Comparison of ENCODE assay signal across 8 cellular contexts in genomic region chr2:101205521-101205998, GRCh38. TPM values are rescaled to one million over a fixed set of nuclear protein-coding genes. Genes with fewer than 3 reads are reported as not detected.
DNase-seq lines count a peak whose midpoint lies in the region; ATAC-seq and TF ChIP-seq lines count a peak whose summit lies in the region.

No MANE protein-coding gene starts in this region.

- no peaks in the 10 kb centered on the region for H3K27me3 Mint-ChIP-seq in activated CD4-positive, alpha-beta memory T cell treated with anti-CD3 and anti-CD28 coated beads for 36 hours
- no peaks in the 10 kb centered on the region for H3K27me3 Mint-ChIP-seq in endodermal cell (ENCODE audit: insufficient read depth)

- CTCF ChIA-PET in activated CD4-positive, alpha-beta memory T cell treated with anti-CD3 and anti-CD28 coated beads for 36 hours (lab: Charles Lee): interaction anchor here (0.6 to 3.4 kb wide), 22 partner anchors 10 to 612 kb away, joined by 3 to 27 read pairs (median 4); partner anchors contain the start of genes CNOT11 and TBC1D8

- peak; percentile 76 for DNase-seq in COLO829 (ENCODE audit: low spot score)
- DNase-seq in NCI-H748 treated with DMSO at 0.1 percent for 48 hours (lab: John Stamatoyannopoulos, UW): peak; percentile 16
- DNase-seq in activated CD4-positive, alpha-beta memory T cell treated with anti-CD3 and anti-CD28 coated beads for 36 hours: peak; percentile 64
- peak; percentile 73 for DNase-seq in endodermal cell
- DNase-seq in midbrain (lab: John Stamatoyannopoulos, UW): peak; percentile 62
- peak; percentile 61 for DNase-seq in stomach

- peaks cover 7% of the 10 kb centered on the region for H3K9me3 Mint-ChIP-seq in activated CD4-positive, alpha-beta memory T cell treated with anti-CD3 and anti-CD28 coated beads for 36 hours
- peaks cover 9% of the 10 kb centered on the region for H3K9me3 Mint-ChIP-seq in endodermal cell

- no peak for TF ChIP-seq POLR2A in stomach (IDR thresholded peaks at IDR 0.05)

- ATAC-seq in HG03378 (IDR thresholded peaks at IDR 0.05; ENCODE audit: unreplicated experiment): peak; percentile 53
- ATAC-seq in GM21619 (IDR thresholded peaks at IDR 0.05; ENCODE audit: unreplicated experiment): no peak

- H3K4me3 ChIP-seq in endodermal cell (ENCODE audit: low read length) (no peak overlapping the region), stomach (peak overlapping the region in 3 of 4 donors; percentile 12 to 23 (median 13))

- 29 to 66% methylated on average over 4 to 10 of the region's 10 CpGs for WGBS in endodermal cell (ENCODE audit: insufficient coverage in 1 of 2, insufficient read length in 1 of 2), 2 experiments
- 26 to 37% (median 28%) methylated on average over 10 of the region's 10 CpGs for WGBS in stomach, 5 donors

- H3K36me3 Mint-ChIP-seq in activated CD4-positive, alpha-beta memory T cell treated with anti-CD3 and anti-CD28 coated beads for 36 hours: no peaks in the 10 kb centered on the region
- H3K36me3 Mint-ChIP-seq in endodermal cell (ENCODE audit: low read depth): no peaks in the 10 kb centered on the region

- intact Hi-C loops in activated CD4-positive, alpha-beta memory T cell treated with anti-CD3 and anti-CD28 coated beads for 36 hours (cut with micrococcal nuclease): loop anchor here (1.0 to 2.0 kb wide), 3 partner anchors 53 to 193 kb away; no protein-coding TSS in a partner anchor
- intact Hi-C loops in stomach (cut with DNase I; ENCODE audit: low total_unique reads): no loop called here

- TF ChIP-seq CTCF in endodermal cell (conservative IDR thresholded peaks at IDR 0.05): peak; percentile 73
- TF ChIP-seq CTCF in stomach (IDR thresholded peaks at IDR 0.05): peak in 4 of 7 experiments; percentile 7 to 48 (median 40)

- H3K36me3 ChIP-seq in endodermal cell (ENCODE audit: control insufficient read depth, insufficient read depth, low read length) (no peaks in the 10 kb centered on the region), stomach (no peaks in the 10 kb centered on the region)

- no peak for TF ChIP-seq EP300 in stomach (IDR thresholded peaks at IDR 0.05)

- peak overlapping the region; percentile 20 for H3K4me3 Mint-ChIP-seq in activated CD4-positive, alpha-beta memory T cell treated with anti-CD3 and anti-CD28 coated beads for 36 hours
- H3K4me3 Mint-ChIP-seq in endodermal cell: no peak overlapping the region

- no peak overlapping the region for H3K27ac ChIP-seq in endodermal cell (ENCODE audit: low read depth, low read length)
- H3K27ac ChIP-seq in stomach: peak overlapping the region in 2 of 5 donors; percentile 7 to 21

- no peak overlapping the region for H3K27ac Mint-ChIP-seq in activated CD4-positive, alpha-beta memory T cell treated with anti-CD3 and anti-CD28 coated beads for 36 hours
- no peak overlapping the region for H3K27ac Mint-ChIP-seq in endodermal cell

- H3K9me3 ChIP-seq in endodermal cell (ENCODE audit: control insufficient read depth, low read length) (no peaks in the 10 kb centered on the region), stomach (no peaks in the 10 kb centered on the region)

- H3K27me3 ChIP-seq in endodermal cell (ENCODE audit: control insufficient read depth, insufficient read depth, low read length, poor library complexity, severe bottlenecking): no peaks in the 10 kb centered on the region
- no peaks in the 10 kb centered on the region for H3K27me3 ChIP-seq in stomach

- H3K9ac ChIP-seq in endodermal cell (ENCODE audit: extremely low read depth, low read length, poor library complexity, severe bottlenecking): no peak overlapping the region

- H3K4me1 ChIP-seq in endodermal cell (ENCODE audit: control insufficient read depth, insufficient read depth, low read length) (no peaks in the 10 kb centered on the region), stomach (peaks cover 0 to 27% (median 6%) of the 10 kb centered on the region in 4 donors)

- H3K4me1 Mint-ChIP-seq in activated CD4-positive, alpha-beta memory T cell treated with anti-CD3 and anti-CD28 coated beads for 36 hours (ENCODE audit: low read depth): peaks cover 2% of the 10 kb centered on the region
- H3K4me1 Mint-ChIP-seq in endodermal cell: peaks cover 4% of the 10 kb centered on the region

- POLR2A ChIA-PET in activated CD4-positive, alpha-beta memory T cell treated with anti-CD3 and anti-CD28 coated beads for 36 hours (lab: Charles Lee): interaction anchor here (1.3 kb wide), 1 partner anchor 203 kb away, joined by 6 read pairs; the partner anchor contains the start of gene RPL31

RNA-seq across cellular contexts. Expression of gene CNOT11, which starts 47.1 kb away (rescaled TPM):
- total RNA-seq in activated CD4-positive, alpha-beta memory T cell treated with anti-CD3 and anti-CD28 coated beads for 36 hours: 10 to 100 TPM; 54.6 to 56.2 TPM
- total RNA-seq in endodermal cell (10 to 100 TPM; 46.1 to 49.3 TPM), stomach (10 to 100 TPM in 4 of 5 donors, 1 to 10 TPM in 1; 9.3 to 71.4 (median 25.3) TPM)
- 46.1 TPM for polyA plus RNA-seq in endodermal cell (2013, experiment 1 of 2)
- polyA plus RNA-seq in endodermal cell (2013, experiment 2 of 2): 36.0 TPM
- polyA plus RNA-seq in stomach: 10 to 100 TPM; 16.1 to 26.6 (median 21.3) TPM

RNA-seq across cellular contexts. Expression of gene TBC1D8, which starts 54.4 kb away (rescaled TPM):
- 1 to 10 TPM; 1.5 to 1.6 TPM for total RNA-seq in activated CD4-positive, alpha-beta memory T cell treated with anti-CD3 and anti-CD28 coated beads for 36 hours
- 10 to 100 TPM; 14.4 to 14.5 TPM for total RNA-seq in endodermal cell
- polyA plus RNA-seq in endodermal cell (2013, experiment 1 of 2): 2.7 TPM
- polyA plus RNA-seq in endodermal cell (2013, experiment 2 of 2): 2.7 TPM
- 100 to 1,000 TPM in 3 of 5 donors, 10 to 100 TPM in 2; 74.2 to 179 (median 120) TPM for total RNA-seq in stomach
- polyA plus RNA-seq in stomach: 10 to 100 TPM in 2 of 3 donors, 1 to 10 TPM in 1; 9.9 to 22.0 (median 13.0) TPM

Comparison
In these comparisons a context has a peak if more than half of its experiments do, and no peak if none do; other contexts are left out.
1. DNase-seq: peak in every context shown above with its lines; median percentile 76 in COLO829; 73 in endodermal cell; 64 in activated CD4-positive, alpha-beta memory T cell treated with anti-CD3 and anti-CD28 coated beads for 36 hours; 62 in midbrain; 61 in stomach; 16 in NCI-H748 treated with DMSO at 0.1 percent for 48 hours.
2. RNA of gene TBC1D8, which starts 54.4 kb away (total RNA-seq): 74.2 to 179 TPM in stomach and 14.4 to 14.5 TPM in endodermal cell; 1.5 to 1.6 TPM in activated CD4-positive, alpha-beta memory T cell treated with anti-CD3 and anti-CD28 coated beads for 36 hours; every median in the first group is over 4 times any median in the second.